ENCODE assay signal across 9 cellular contexts in genomic region chr13:93226065-93226622, GRCh38. TPM values are rescaled to one million over a fixed set of nuclear protein-coding genes. Genes with fewer than 3 reads are reported as not detected.
A peak's percentile ranks its signal among the peaks of the same experiment; 100 is the strongest.
DNase-seq lines count a peak whose midpoint lies in the region; ATAC-seq, FAIRE-seq and TF ChIP-seq lines count a peak whose summit lies in the region.
"Had no signal": no experiment of that assay in that cellular context is flagged by ENCODE, and none has a peak within 500 bp of the region (broad histone marks: within the 10 kb centered on the region; RNA-seq: fewer than 3 reads in every experiment).

No MANE protein-coding gene starts in this region.

- peak overlapping the region; percentile 92 for H3K4me2 ChIP-seq in keratinocyte (ENCODE audit: control insufficient read depth, extremely low read depth, insufficient read depth, low read depth, low read length)

- dilution Hi-C loops in keratinocyte (cut with MboI; ENCODE audit: extremely low pct_ligation_motif_present, low sequenced_read_pairs): no loop called here

- intact Hi-C loops in stomach (cut with DNase I; ENCODE audit: low total_unique reads): no loop called here

- H3K27ac ChIP-seq in HUES64 (ENCODE audit: low read depth, low read length) (no peak overlapping the region; the same call in 1 of the 2 replicates), keratinocyte (ENCODE audit: control insufficient read depth, insufficient read depth, low read length) (no peak overlapping the region), stomach (peak overlapping the region in 4 of 5 donors; percentile 76 to 86 (median 84))

- H3K9ac ChIP-seq in HUES64 (ENCODE audit: low read depth, low read length): peak overlapping the region; percentile 92
- H3K9ac ChIP-seq in keratinocyte (ENCODE audit: control insufficient read depth, extremely low read depth, insufficient read depth, low read length): peak overlapping the region; percentile 74

- H3K27me3 ChIP-seq in HUES64 (ENCODE audit: insufficient read depth, low read length): no peaks in the 10 kb centered on the region
- H3K27me3 ChIP-seq in keratinocyte (ENCODE audit: control insufficient read depth, extremely low read depth, insufficient read depth, low read length): no peaks in the 10 kb centered on the region
- H3K27me3 ChIP-seq in stomach: peaks cover 0 to 40% (median 21%) of the 10 kb centered on the region in 3 donors
- H3K27me3 ChIP-seq: Peyer's patch had no signal

- no peak for TF ChIP-seq EP300 in stomach (IDR thresholded peaks at IDR 0.05)

- peak; percentile 38 for DNase-seq in astrocyte of the hippocampus (ENCODE audit: low read depth, low spot score)
- no peak for DNase-seq in keratinocyte (ENCODE audit: low read depth, low spot score)
- no peak for DNase-seq in stomach
- DNase-seq in NCI-H187 treated with DMSO at 0.1 percent for 48 hours (lab: John Stamatoyannopoulos, UW): no peak
- DNase-seq: effector memory CD8-positive, alpha-beta T cell; Peyer's patch had no signal

- H3K4me3 ChIP-seq in HUES64 (ENCODE audit: low read length) (peak overlapping the region; percentile 78), keratinocyte (ENCODE audit: control insufficient read depth in 2 of 3, extremely low read depth in 1 of 3, insufficient read depth in 2 of 3, low read depth in 1 of 3, low read length in 3 of 3) (peak overlapping the region in 2 of 3 experiments; percentile 82 to 84), stomach (peak overlapping the region; percentile 52 to 63 (median 58))

- no peak for TF ChIP-seq POLR2A in stomach (IDR thresholded peaks at IDR 0.05)

- 7% methylated on average over 3 of the region's 5 CpGs for WGBS in HUES64
- WGBS in stomach, 5 donors: 9 to 13% (median 9%) methylated on average over 5 of the region's 5 CpGs

- H3K9me3 ChIP-seq in HUES64 (ENCODE audit: insufficient read depth, low read depth, low read length) (no peaks in the 10 kb centered on the region), keratinocyte (ENCODE audit: control insufficient read depth, low read depth, low read length) (no peaks in the 10 kb centered on the region), stomach (no peaks in the 10 kb centered on the region)
- H3K9me3 ChIP-seq: Peyer's patch had no signal

- TF ChIP-seq CTCF in keratinocyte (optimal IDR thresholded peaks at IDR 0.05 in 1 of 3, IDR thresholded peaks at IDR 0.05 in 1 of 3, conservative IDR thresholded peaks at IDR 0.05 in 1 of 3; ENCODE audit: extremely low read depth in 1 of 3, insufficient read depth in 2 of 3, low read length in 3 of 3) (no peak), stomach (IDR thresholded peaks at IDR 0.05) (no peak)

- H3K9me1 ChIP-seq in keratinocyte (ENCODE audit: control insufficient read depth, extremely low read depth, insufficient read depth, low read length): no peaks in the 10 kb centered on the region

- no peaks in the 10 kb centered on the region for H4K20me1 ChIP-seq in keratinocyte (ENCODE audit: control insufficient read depth, extremely low read depth, insufficient read depth, low read length)

- H3K36me3 ChIP-seq in HUES64 (ENCODE audit: insufficient read depth, low read length) (no peaks in the 10 kb centered on the region), keratinocyte (ENCODE audit: control insufficient read depth in 2 of 2, extremely low read depth in 1 of 2, insufficient read depth in 2 of 2, low read length in 2 of 2) (no peaks in the 10 kb centered on the region), stomach (no peaks in the 10 kb centered on the region)
- H3K36me3 ChIP-seq: Peyer's patch had no signal

- ATAC-seq in HG02973 (IDR thresholded peaks at IDR 0.05; ENCODE audit: unreplicated experiment) (no peak), GM19467 (IDR thresholded peaks at IDR 0.05; ENCODE audit: unreplicated experiment) (no peak)
- ATAC-seq: effector memory CD8-positive, alpha-beta T cell had no signal

- H3K79me2 ChIP-seq in keratinocyte (ENCODE audit: control insufficient read depth, insufficient read depth, low read length): no peaks in the 10 kb centered on the region

- H3K4me1 ChIP-seq in HUES64 (ENCODE audit: insufficient read depth, low read length): peaks cover 56% of the 10 kb centered on the region
- peaks cover 7% of the 10 kb centered on the region for H3K4me1 ChIP-seq in keratinocyte (ENCODE audit: control insufficient read depth, extremely low read depth, insufficient read depth, low read length)
- H3K4me1 ChIP-seq in stomach: peaks cover 0 to 19% (median 11%) of the 10 kb centered on the region in 4 donors
- H3K4me1 ChIP-seq: Peyer's patch had no signal

- no peak for FAIRE-seq in keratinocyte (lab: Jason Lieb, UNC)

- peak overlapping the region; percentile 71 for H2AFZ ChIP-seq in keratinocyte (ENCODE audit: control insufficient read depth, low read length)

RNA-seq across cellular contexts. Expression of gene GPC6, which starts 0.5 kb away (rescaled TPM):
- 13.7 TPM for polyA plus RNA-seq in HUES64 (2013, experiment 1 of 2)
- polyA plus RNA-seq in HUES64 (2013, experiment 2 of 2): 17.9 TPM
- polyA plus RNA-seq in keratinocyte (0.42 to 0.49 TPM (median 0.45 TPM) in 3 replicates), stomach (1 to 10 TPM in 2 of 3 donors, under 1 TPM in 1; 0.70 to 2.0 (median 1.6) TPM)
- 0.34 TPM for polyA plus RNA-seq in keratinocyte (2011; ENCODE audit: low read depth)
- 0.17 and 0.29 TPM in 2 replicates for polyA plus RNA-seq in keratinocyte (2011; cell fraction: cytosol; rRNA removed)
- polyA plus RNA-seq in keratinocyte (2011; cell fraction: nucleus; rRNA removed): 0.43 and 0.47 TPM in 2 replicates
- 0.28 and 0.53 TPM in 2 replicates for polyA plus RNA-seq in keratinocyte (2012; ENCODE audit: low replicate concordance)
- polyA minus RNA-seq in keratinocyte: 0.39 to 2.5 TPM (median 1.1 TPM) in 3 replicates
- polyA minus RNA-seq in keratinocyte (2011; cell fraction: cytosol; rRNA and poly(A)+ RNA removed): 0.38 TPM
- 0.95 and 2.9 TPM in 2 replicates for polyA minus RNA-seq in keratinocyte (2011; cell fraction: nucleus; rRNA and poly(A)+ RNA removed)
- total RNA-seq in stomach: 10 to 100 TPM in 3 of 5 donors, 1 to 10 TPM in 2; 1.2 to 52.7 (median 11.6) TPM

Comparison
In these comparisons a context has a peak if more than half of its experiments do, and no peak if none do; other contexts are left out.
1. H3K27ac ChIP-seq: peak in stomach (4 of 5); none in HUES64 (single experiment) and keratinocyte (single experiment).
2. Peak in every context shown above with its lines, with median percentiles within 50 percentile points of each other: H3K4me3 ChIP-seq.